Comparison of ENCODE assay signal across 29 cellular contexts in genomic region chr6:157332813-157333212, GRCh38.
"Had no signal": no experiment of that assay in that cellular context is flagged by ENCODE, and none has a peak within 500 bp of the region (broad histone marks: within the 10 kb centered on the region; RNA-seq: fewer than 3 reads in every experiment).

No MANE protein-coding gene starts in this region.

- H3K36me3 Mint-ChIP-seq: naive thymus-derived CD8-positive, alpha-beta T cell; natural killer cell treated with Interleukin-12 subunit alpha and Interleukin-12 subunit beta and Interleukin-15 and Interleukin-18, amount 100 ng/mL, for 72 hours; type B pancreatic cell had no signal

- H3K4me1 ChIP-seq: pancreas, right lobe of liver, sigmoid colon, suprapubic skin, tibial artery, transverse colon, upper lobe of right lung, uterus had no signal

- H3K4me1 Mint-ChIP-seq: naive thymus-derived CD8-positive, alpha-beta T cell; nephron progenitor cell; stimulated activated naive CD8-positive, alpha-beta T cell treated with anti-CD3 and anti-CD28 coated beads, Interleukin-15, amount 100 ng/mL, for 72 hours had no signal

- DNase-seq: naive thymus-derived CD8-positive, alpha-beta T cell; nephron progenitor cell; nucleus accumbens; pancreas; psoas muscle; right cardiac atrium; right lobe of liver; sigmoid colon; small intestine; stimulated activated CD4-positive, alpha-beta T cell treated with anti-CD3 and anti-CD28 coated beads, Interleukin-12 subunit alpha, Interleukin-12 subunit beta, amount 100 ng/mL, for 4 hours; stimulated activated CD4-positive, alpha-beta T cell treated with anti-CD3 and anti-CD28 coated beads, Interleukin-1b, Interleukin-23, amount 100 ng/mL, for 48 hours; stimulated activated CD4-positive, alpha-beta T cell treated with anti-CD3 and anti-CD28 coated beads, Interleukin-4, amount 100 ng/mL, for 1 hour; stimulated activated CD4-positive, alpha-beta T cell treated with anti-CD3 and anti-CD28 coated beads, Interleukin-4, amount 100 ng/mL, for 4 hours; stimulated activated CD8-positive, alpha-beta memory T cell treated with anti-CD3 and anti-CD28 coated beads, Interleukin-4, amount 100 ng/mL, for 48 hours; stimulated activated naive CD4-positive, alpha-beta T cell; stimulated activated naive CD8-positive, alpha-beta T cell treated with anti-CD3 and anti-CD28 coated beads, Interleukin-15, amount 100 ng/mL, for 72 hours; stimulated activated naive CD8-positive, alpha-beta T cell treated with anti-CD3 and anti-CD28 coated beads, Interleukin-15, Interleukin-2, amounts not matched to agents 100 U/mL and 50 U/mL, for 24 hours; substantia nigra; tibial artery; transverse colon; upper lobe of right lung; uterus had no signal

- H3K27me3 ChIP-seq: pancreas, right lobe of liver, suprapubic skin, testis, uterus had no signal

- H3K27ac ChIP-seq: neutrophil, pancreas, psoas muscle, right lobe of liver, sigmoid colon, suprapubic skin, tibial artery, transverse colon, upper lobe of right lung, uterus had no signal

- H3K27ac Mint-ChIP-seq: naive thymus-derived CD8-positive, alpha-beta T cell; natural killer cell treated with Interleukin-12 subunit alpha and Interleukin-12 subunit beta and Interleukin-15 and Interleukin-18, amount 100 ng/mL, for 72 hours; nephron progenitor cell; progenitor cell of endocrine pancreas; stimulated activated naive CD8-positive, alpha-beta T cell treated with anti-CD3 and anti-CD28 coated beads, Interleukin-15, amount 100 ng/mL, for 72 hours; type B pancreatic cell had no signal

- H3K36me3 ChIP-seq: neutrophil, pancreas, right lobe of liver, sigmoid colon, suprapubic skin, tibial artery, transverse colon, upper lobe of right lung, uterus had no signal

- H3K4me3 Mint-ChIP-seq: naive thymus-derived CD8-positive, alpha-beta T cell; natural killer cell treated with Interleukin-12 subunit alpha and Interleukin-12 subunit beta and Interleukin-15 and Interleukin-18, amount 100 ng/mL, for 72 hours; nephron progenitor cell; stimulated activated naive CD8-positive, alpha-beta T cell treated with anti-CD3 and anti-CD28 coated beads, Interleukin-15, amount 100 ng/mL, for 72 hours; type B pancreatic cell had no signal

- H3K9me3 Mint-ChIP-seq: naive thymus-derived CD8-positive, alpha-beta T cell; natural killer cell treated with Interleukin-12 subunit alpha and Interleukin-12 subunit beta and Interleukin-15 and Interleukin-18, amount 100 ng/mL, for 72 hours; nephron progenitor cell; neural crest cell; stimulated activated naive CD8-positive, alpha-beta T cell treated with anti-CD3 and anti-CD28 coated beads, Interleukin-15, amount 100 ng/mL, for 72 hours; type B pancreatic cell had no signal

- H3K4me3 ChIP-seq: pancreas, psoas muscle, right lobe of liver, sigmoid colon, suprapubic skin, testis, tibial artery, transverse colon, upper lobe of right lung, uterus had no signal

- H3K9me3 ChIP-seq: neutrophil, pancreas, psoas muscle, right lobe of liver, sigmoid colon, suprapubic skin, testis, tibial artery, transverse colon, upper lobe of right lung, uterus had no signal

- ATAC-seq: naive thymus-derived CD8-positive, alpha-beta T cell; natural killer cell treated with Interleukin-12 subunit alpha and Interleukin-12 subunit beta and Interleukin-15 and Interleukin-18, amount 100 ng/mL, for 72 hours; pancreas; psoas muscle; right cardiac atrium; right lobe of liver; stimulated activated naive CD8-positive, alpha-beta T cell treated with anti-CD3 and anti-CD28 coated beads, Interleukin-15, amount 100 ng/mL, for 72 hours; stimulated activated naive CD8-positive, alpha-beta T cell treated with anti-CD3 and anti-CD28 coated beads, Interleukin-15, Interleukin-2, amounts not matched to agents 100 U/mL and 50 U/mL, for 24 hours; upper lobe of right lung had no signal
